In the genomic region with DNA sequence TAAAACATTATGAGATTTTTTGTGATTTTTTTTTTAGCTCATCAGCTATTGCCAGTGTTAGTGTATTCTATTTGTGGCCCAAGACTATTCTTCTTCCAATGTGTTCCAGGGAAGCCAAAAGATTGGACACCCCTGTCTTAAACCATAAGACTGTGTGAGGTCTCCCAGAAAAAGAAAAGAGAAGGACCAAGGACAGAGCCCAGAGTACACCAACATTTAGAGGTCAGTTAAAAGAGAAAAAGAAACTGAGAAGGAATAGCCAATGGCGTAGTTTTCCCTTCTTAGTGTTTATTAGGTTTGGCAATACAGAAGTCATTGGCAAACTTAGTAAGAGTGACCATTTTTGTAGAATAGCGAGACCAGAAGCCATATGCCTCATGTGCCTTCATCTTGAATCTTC, we compare ENCODE assay signal across 27 cellular contexts.
"Had no signal": no experiment of that assay in that cellular context is flagged by ENCODE, and none has a peak within 500 bp of the region (broad histone marks: within the 10 kb centered on the region; RNA-seq: fewer than 3 reads in every experiment).

No MANE protein-coding gene starts in this region.

- ATAC-seq: natural killer cell treated with Interleukin-12 subunit alpha and Interleukin-12 subunit beta and Interleukin-15 and Interleukin-18, amount 100 ng/mL, for 72 hours; psoas muscle; right cardiac atrium; right lobe of liver; stimulated activated effector memory CD8-positive, alpha-beta T cell treated with anti-CD3 and anti-CD28 coated beads, Interleukin-12 subunit alpha, Interleukin-12 subunit beta, amount 100 ng/mL, for 72 hours; stimulated activated naive B cell treated with anti-CD40 and anti-IgM and Interleukin-4, amounts not matched to agents 10 μg/mL and 1 μg/mL and 100 μg/mL, for 72 hours had no signal

- H3K4me1 ChIP-seq: neural progenitor cell, parathyroid adenoma, psoas muscle, right lobe of liver, sigmoid colon, stomach, thyroid gland, tibial nerve, upper lobe of left lung, vagina had no signal

- H3K27ac Mint-ChIP-seq: natural killer cell treated with Interleukin-12 subunit alpha and Interleukin-12 subunit beta and Interleukin-15 and Interleukin-18, amount 100 ng/mL, for 72 hours; neural progenitor cell; progenitor cell of endocrine pancreas; stimulated activated effector memory CD8-positive, alpha-beta T cell treated with anti-CD3 and anti-CD28 coated beads, Interleukin-12 subunit alpha, Interleukin-12 subunit beta, amount 100 ng/mL, for 72 hours; stimulated activated naive B cell treated with anti-CD40 and anti-IgM and Interleukin-4, amounts not matched to agents 10 μg/mL and 1 μg/mL and 100 μg/mL, for 72 hours; stimulated activated naive CD8-positive, alpha-beta T cell treated with anti-CD3 and anti-CD28 coated beads, Interleukin-15, Interleukin-2, amounts not matched to agents 100 ng/mL and 50 ng/mL, for 24 hours had no signal

- H3K4me3 ChIP-seq: neural progenitor cell, ovary, psoas muscle, right lobe of liver, sigmoid colon, stomach, thoracic aorta, thyroid gland, tibial nerve, upper lobe of left lung, vagina had no signal

- H3K79me2 ChIP-seq: parathyroid adenoma had no signal

- H3K36me3 ChIP-seq: neural progenitor cell, ovary, right lobe of liver, sigmoid colon, stomach, thoracic aorta, thyroid gland, tibial nerve, upper lobe of left lung, vagina had no signal

- H2AFZ ChIP-seq: neural progenitor cell, parathyroid adenoma had no signal

- H3K36me3 Mint-ChIP-seq: natural killer cell treated with Interleukin-12 subunit alpha and Interleukin-12 subunit beta and Interleukin-15 and Interleukin-18, amount 100 ng/mL, for 72 hours; neural progenitor cell; stimulated activated effector memory CD8-positive, alpha-beta T cell treated with anti-CD3 and anti-CD28 coated beads, Interleukin-12 subunit alpha, Interleukin-12 subunit beta, amount 100 ng/mL, for 72 hours; stimulated activated naive B cell treated with anti-CD40 and anti-IgM and Interleukin-4, amounts not matched to agents 10 μg/mL and 1 μg/mL and 100 μg/mL, for 72 hours had no signal

- H3K4me1 Mint-ChIP-seq: neural progenitor cell; stimulated activated effector memory CD8-positive, alpha-beta T cell treated with anti-CD3 and anti-CD28 coated beads, Interleukin-12 subunit alpha, Interleukin-12 subunit beta, amount 100 ng/mL, for 72 hours; stimulated activated naive B cell treated with anti-CD40 and anti-IgM and Interleukin-4, amounts not matched to agents 10 μg/mL and 1 μg/mL and 100 μg/mL, for 72 hours had no signal

- H3K27me3 ChIP-seq: ovary, stomach, thyroid gland, tibial nerve, upper lobe of left lung, vagina had no signal

- H3K9me3 ChIP-seq: ovary, psoas muscle, right lobe of liver, sigmoid colon, stomach, thoracic aorta, thyroid gland, tibial nerve, upper lobe of left lung, vagina had no signal

- DNase-seq: occipital lobe; ovary; posterior cingulate gyrus; psoas muscle; right cardiac atrium; right lobe of liver; sigmoid colon; small intestine; stimulated activated CD4-positive, alpha-beta T cell treated with anti-CD3 and anti-CD28 coated beads, Interleukin-15, amount 100 ng/mL, for 24 hours; stimulated activated CD4-positive, alpha-beta T cell treated with anti-CD3 and anti-CD28 coated beads, Interleukin-2, amount 100 ng/mL, for 24 hours; stimulated activated CD4-positive, alpha-beta T cell treated with anti-CD3 and anti-CD28 coated beads, Interleukin-2, amount 100 ng/mL, for 48 hours; stimulated activated CD4-positive, alpha-beta T cell treated with anti-CD3 and anti-CD28 coated beads, Interleukin-4, amount 100 ng/mL, for 24 hours; stimulated activated naive B cell treated with anti-CD40 and anti-IgM and Interleukin-4, amounts not matched to agents 10 μg/mL and 1 μg/mL and 100 μg/mL, for 72 hours; stimulated activated naive CD4-positive, alpha-beta T cell treated with Interleukin-2 at 50 U/mL for 16 hours; stomach; thyroid gland; trophoblast cell; upper lobe of left lung had no signal

- H3K4me3 Mint-ChIP-seq: natural killer cell treated with Interleukin-12 subunit alpha and Interleukin-12 subunit beta and Interleukin-15 and Interleukin-18, amount 100 ng/mL, for 72 hours; neural progenitor cell; stimulated activated effector memory CD8-positive, alpha-beta T cell treated with anti-CD3 and anti-CD28 coated beads, Interleukin-12 subunit alpha, Interleukin-12 subunit beta, amount 100 ng/mL, for 72 hours; stimulated activated naive B cell treated with anti-CD40 and anti-IgM and Interleukin-4, amounts not matched to agents 10 μg/mL and 1 μg/mL and 100 μg/mL, for 72 hours; stimulated activated naive CD8-positive, alpha-beta T cell treated with anti-CD3 and anti-CD28 coated beads, Interleukin-15, Interleukin-2, amounts not matched to agents 100 ng/mL and 50 ng/mL, for 24 hours had no signal

- H3K27ac ChIP-seq: neural progenitor cell, ovary, parathyroid adenoma, psoas muscle, right lobe of liver, sigmoid colon, stomach, thoracic aorta, thyroid gland, tibial nerve, upper lobe of left lung, vagina had no signal

- H3K4me2 ChIP-seq: neural progenitor cell had no signal

- H3K27me3 Mint-ChIP-seq: progenitor cell of endocrine pancreas had no signal

- H3K9ac ChIP-seq: neural progenitor cell, parathyroid adenoma had no signal

- H3K9me3 Mint-ChIP-seq: natural killer cell treated with Interleukin-12 subunit alpha and Interleukin-12 subunit beta and Interleukin-15 and Interleukin-18, amount 100 ng/mL, for 72 hours; neural progenitor cell; stimulated activated effector memory CD8-positive, alpha-beta T cell treated with anti-CD3 and anti-CD28 coated beads, Interleukin-12 subunit alpha, Interleukin-12 subunit beta, amount 100 ng/mL, for 72 hours; stimulated activated naive B cell treated with anti-CD40 and anti-IgM and Interleukin-4, amounts not matched to agents 10 μg/mL and 1 μg/mL and 100 μg/mL, for 72 hours; stimulated activated naive CD8-positive, alpha-beta T cell treated with anti-CD3 and anti-CD28 coated beads, Interleukin-15, Interleukin-2, amounts not matched to agents 100 ng/mL and 50 ng/mL, for 24 hours had no signal
